2 cellular contexts compared by ENCODE assay signal in genomic region chr14:68796418-68797101, GRCh38.
TF ChIP-seq lines count a peak whose summit lies in the region.

No MANE protein-coding gene starts in this region.

TF ChIP-seq in A549, 52 proteins besides CTCF, POLR2A, EP300 and RAD21 (continued from another document):
- TF ChIP-seq KDM1A (IDR thresholded peaks at IDR 0.05; ENCODE audit: low read depth) (peak; percentile 86), CHD4 (IDR thresholded peaks at IDR 0.05; ENCODE audit: borderline replicate concordance) (peak; percentile 99), GATA3 (IDR thresholded peaks at IDR 0.05; ENCODE audit: borderline replicate concordance) (0 out of 2 replicates have a peak, but pooled peaks have one; percentile 18), TP53 (CRISPR knock-in tag; IDR thresholded peaks at IDR 0.05) (peak; percentile 40; the same call in 1 of the 2 replicates), HDAC2 (IDR thresholded peaks at IDR 0.05) (peak; percentile 93)
TF ChIP-seq in A549: peak in this region for 5.

TF ChIP-seq in IMR-90, 13 proteins besides CTCF, POLR2A, EP300 and RAD21 (continued from another document):
- TF ChIP-seq FOS (IDR thresholded peaks at IDR 0.05; ENCODE audit: low read depth, low read length), result 0 out of 2 replicates have a peak, but pooled peaks have one; percentile 18
